8 cellular contexts compared by ENCODE assay signal in genomic region chr12:45232771-45233372, GRCh38. TPM values are rescaled to one million over a fixed set of nuclear protein-coding genes. Genes with fewer than 3 reads are reported as not detected.
DNase-seq lines count a peak whose midpoint lies in the region; ATAC-seq and TF ChIP-seq lines count a peak whose summit lies in the region.

No MANE protein-coding gene starts in this region.

- DNase-seq in AG10803 (ENCODE audit: low read depth) (peak; percentile 95), LoVo (ENCODE audit: low spot score) (peak; percentile 87), breast epithelium (ENCODE audit: low spot score in 2 of 2) (no peak), NCI-H146 treated with DMSO at 0.1 percent for 48 hours (lab: John Stamatoyannopoulos, UW; ENCODE audit: unreplicated experiment) (no peak), DMS79 treated with DMSO at 0.1 percent for 48 hours (lab: John Stamatoyannopoulos, UW) (no peak)

- no peaks in the 10 kb centered on the region for H3K36me3 ChIP-seq in breast epithelium
- H3K36me3 ChIP-seq in liver (ENCODE audit: control insufficient read depth in 4 of 4, insufficient read depth in 3 of 4, low read depth in 1 of 4, low read length in 3 of 4): no peaks in the 10 kb centered on the region
- H3K36me3 ChIP-seq in stomach smooth muscle (ENCODE audit: control insufficient read depth in 2 of 2, insufficient read depth in 2 of 2, low read length in 2 of 2): peaks cover 0 to 5% of the 10 kb centered on the region in 2 donors

- H3K9me3 ChIP-seq in breast epithelium (no peaks in the 10 kb centered on the region), liver (ENCODE audit: control insufficient read depth in 4 of 4, low read length in 3 of 4) (no peaks in the 10 kb centered on the region), stomach smooth muscle (ENCODE audit: control insufficient read depth in 2 of 2, low read length in 2 of 2) (no peaks in the 10 kb centered on the region)

- no peak overlapping the region for H3K4me3 ChIP-seq in AG10803 (ENCODE audit: low read length)
- H3K4me3 ChIP-seq in breast epithelium: no peak overlapping the region
- H3K4me3 ChIP-seq in liver (ENCODE audit: low read depth in 1 of 3, low read length in 3 of 3): no peak overlapping the region
- H3K4me3 ChIP-seq in stomach smooth muscle (ENCODE audit: low read length in 2 of 2): peak overlapping the region in 1 of 2 donors; percentile 29

- WGBS in liver: 70% methylated on average over 6 of the region's 6 CpGs

- ATAC-seq in GM21423 (IDR thresholded peaks at IDR 0.05; ENCODE audit: unreplicated experiment): peak; percentile 45

- TF ChIP-seq CTCF in AG10803 (conservative IDR thresholded peaks at IDR 0.05; ENCODE audit: low read length): no peak
- no peak for TF ChIP-seq CTCF in breast epithelium (IDR thresholded peaks at IDR 0.05)
- TF ChIP-seq CTCF in liver (IDR thresholded peaks at IDR 0.05; ENCODE audit: low read depth, low read length, missing input control): no peak

- H3K27me3 ChIP-seq in breast epithelium: no peaks in the 10 kb centered on the region
- H3K27me3 ChIP-seq in liver (ENCODE audit: control insufficient read depth in 4 of 4, insufficient read depth in 4 of 4, low read length in 3 of 4): no peaks in the 10 kb centered on the region
- H3K27me3 ChIP-seq in stomach smooth muscle (ENCODE audit: control insufficient read depth in 1 of 2, insufficient read depth in 2 of 2, low read length in 2 of 2): no peaks in the 10 kb centered on the region

- peaks cover 7 to 23% of the 10 kb centered on the region in 2 donors for H3K4me1 ChIP-seq in breast epithelium
- H3K4me1 ChIP-seq in liver (ENCODE audit: control insufficient read depth in 4 of 4, insufficient read depth in 4 of 4, low read length in 3 of 4): peaks cover 6 to 14% (median 9%) of the 10 kb centered on the region in 4 donors
- peaks cover 36% of the 10 kb centered on the region for H3K4me1 ChIP-seq in stomach smooth muscle (ENCODE audit: control insufficient read depth, insufficient read depth, low read length)

- no peak for TF ChIP-seq POLR2A in breast epithelium (IDR thresholded peaks at IDR 0.05)

- intact Hi-C loops in breast epithelium (cut with DNase I; ENCODE audit: low total_unique reads): no loop called here

- no peak overlapping the region for H3K9ac ChIP-seq in liver (ENCODE audit: low read depth in 1 of 2, low read length in 2 of 2)
- peak overlapping the region in 1 of 2 donors; percentile 29 for H3K9ac ChIP-seq in stomach smooth muscle (ENCODE audit: low read length in 2 of 2)

- peak overlapping the region; percentile 90 to 92 for H3K27ac ChIP-seq in breast epithelium
- peak overlapping the region; percentile 19 to 79 for H3K27ac ChIP-seq in liver (ENCODE audit: low read depth in 1 of 2, low read length in 2 of 2)
- H3K27ac ChIP-seq in stomach smooth muscle (ENCODE audit: low read length): peak overlapping the region; percentile 64

- no peak for TF ChIP-seq RAD21 in liver (IDR thresholded peaks at IDR 0.05)

TF ChIP-seq in liver, 16 proteins besides CTCF, POLR2A, EP300 and RAD21:
- no peak for TF ChIP-seq HNF4A (conservative IDR thresholded peaks at IDR 0.05)
- TF ChIP-seq JUND (IDR thresholded peaks at IDR 0.05): peak in 1 of 2 donors; percentile 36

RNA-seq across cellular contexts. Expression of gene ANO6, which starts 17.0 kb away (rescaled TPM):
- 100 to 1,000 TPM in 1 of 3 donors, 10 to 100 TPM in 2; 71.8 to 141 (median 76.5) TPM for total RNA-seq in breast epithelium
- total RNA-seq in liver: 10 to 100 TPM; 36.8 to 52.3 TPM
- polyA plus RNA-seq in liver: 10 to 100 TPM; 18.6 to 21.5 TPM

Comparison
In these comparisons a context has a peak if more than half of its experiments do, and no peak if none do; other contexts are left out.
1. DNase-seq: peak in AG10803 (single experiment) and LoVo (single experiment); none in breast epithelium (0 of 2), NCI-H146 treated with DMSO at 0.1 percent for 48 hours (single experiment) and DMS79 treated with DMSO at 0.1 percent for 48 hours (single experiment).
2. Peak in every context shown above with its lines, with median percentiles within 50 percentile points of each other: H3K27ac ChIP-seq.